1 cellular context compared by ENCODE assay signal in the genomic region with DNA sequence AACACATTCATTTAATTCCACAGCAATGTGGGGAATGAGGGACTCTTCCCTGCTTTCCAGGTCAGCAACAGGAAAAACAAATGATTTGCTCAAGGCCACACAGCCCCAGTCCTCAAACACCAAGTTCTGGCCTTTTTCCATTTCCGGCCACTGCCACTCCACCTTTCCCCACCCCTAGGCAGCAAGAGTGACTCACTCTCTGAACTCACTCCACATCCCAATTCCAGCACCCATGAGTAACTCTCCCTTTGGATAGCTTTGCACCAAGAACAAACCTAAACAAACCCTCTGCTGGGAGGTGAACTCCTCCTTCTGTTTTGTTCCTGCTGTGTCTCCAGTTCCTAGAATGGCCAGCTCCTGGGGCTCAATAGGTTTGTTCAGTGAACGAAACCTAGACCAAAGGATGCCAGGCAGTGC.
TF ChIP-seq lines count a peak whose summit lies in the region.

No MANE protein-coding gene starts in this region.

TF ChIP-seq in GM23338, 12 proteins besides CTCF, POLR2A, EP300 and RAD21 (continued from another document):
- TF ChIP-seq, protein P1, sequence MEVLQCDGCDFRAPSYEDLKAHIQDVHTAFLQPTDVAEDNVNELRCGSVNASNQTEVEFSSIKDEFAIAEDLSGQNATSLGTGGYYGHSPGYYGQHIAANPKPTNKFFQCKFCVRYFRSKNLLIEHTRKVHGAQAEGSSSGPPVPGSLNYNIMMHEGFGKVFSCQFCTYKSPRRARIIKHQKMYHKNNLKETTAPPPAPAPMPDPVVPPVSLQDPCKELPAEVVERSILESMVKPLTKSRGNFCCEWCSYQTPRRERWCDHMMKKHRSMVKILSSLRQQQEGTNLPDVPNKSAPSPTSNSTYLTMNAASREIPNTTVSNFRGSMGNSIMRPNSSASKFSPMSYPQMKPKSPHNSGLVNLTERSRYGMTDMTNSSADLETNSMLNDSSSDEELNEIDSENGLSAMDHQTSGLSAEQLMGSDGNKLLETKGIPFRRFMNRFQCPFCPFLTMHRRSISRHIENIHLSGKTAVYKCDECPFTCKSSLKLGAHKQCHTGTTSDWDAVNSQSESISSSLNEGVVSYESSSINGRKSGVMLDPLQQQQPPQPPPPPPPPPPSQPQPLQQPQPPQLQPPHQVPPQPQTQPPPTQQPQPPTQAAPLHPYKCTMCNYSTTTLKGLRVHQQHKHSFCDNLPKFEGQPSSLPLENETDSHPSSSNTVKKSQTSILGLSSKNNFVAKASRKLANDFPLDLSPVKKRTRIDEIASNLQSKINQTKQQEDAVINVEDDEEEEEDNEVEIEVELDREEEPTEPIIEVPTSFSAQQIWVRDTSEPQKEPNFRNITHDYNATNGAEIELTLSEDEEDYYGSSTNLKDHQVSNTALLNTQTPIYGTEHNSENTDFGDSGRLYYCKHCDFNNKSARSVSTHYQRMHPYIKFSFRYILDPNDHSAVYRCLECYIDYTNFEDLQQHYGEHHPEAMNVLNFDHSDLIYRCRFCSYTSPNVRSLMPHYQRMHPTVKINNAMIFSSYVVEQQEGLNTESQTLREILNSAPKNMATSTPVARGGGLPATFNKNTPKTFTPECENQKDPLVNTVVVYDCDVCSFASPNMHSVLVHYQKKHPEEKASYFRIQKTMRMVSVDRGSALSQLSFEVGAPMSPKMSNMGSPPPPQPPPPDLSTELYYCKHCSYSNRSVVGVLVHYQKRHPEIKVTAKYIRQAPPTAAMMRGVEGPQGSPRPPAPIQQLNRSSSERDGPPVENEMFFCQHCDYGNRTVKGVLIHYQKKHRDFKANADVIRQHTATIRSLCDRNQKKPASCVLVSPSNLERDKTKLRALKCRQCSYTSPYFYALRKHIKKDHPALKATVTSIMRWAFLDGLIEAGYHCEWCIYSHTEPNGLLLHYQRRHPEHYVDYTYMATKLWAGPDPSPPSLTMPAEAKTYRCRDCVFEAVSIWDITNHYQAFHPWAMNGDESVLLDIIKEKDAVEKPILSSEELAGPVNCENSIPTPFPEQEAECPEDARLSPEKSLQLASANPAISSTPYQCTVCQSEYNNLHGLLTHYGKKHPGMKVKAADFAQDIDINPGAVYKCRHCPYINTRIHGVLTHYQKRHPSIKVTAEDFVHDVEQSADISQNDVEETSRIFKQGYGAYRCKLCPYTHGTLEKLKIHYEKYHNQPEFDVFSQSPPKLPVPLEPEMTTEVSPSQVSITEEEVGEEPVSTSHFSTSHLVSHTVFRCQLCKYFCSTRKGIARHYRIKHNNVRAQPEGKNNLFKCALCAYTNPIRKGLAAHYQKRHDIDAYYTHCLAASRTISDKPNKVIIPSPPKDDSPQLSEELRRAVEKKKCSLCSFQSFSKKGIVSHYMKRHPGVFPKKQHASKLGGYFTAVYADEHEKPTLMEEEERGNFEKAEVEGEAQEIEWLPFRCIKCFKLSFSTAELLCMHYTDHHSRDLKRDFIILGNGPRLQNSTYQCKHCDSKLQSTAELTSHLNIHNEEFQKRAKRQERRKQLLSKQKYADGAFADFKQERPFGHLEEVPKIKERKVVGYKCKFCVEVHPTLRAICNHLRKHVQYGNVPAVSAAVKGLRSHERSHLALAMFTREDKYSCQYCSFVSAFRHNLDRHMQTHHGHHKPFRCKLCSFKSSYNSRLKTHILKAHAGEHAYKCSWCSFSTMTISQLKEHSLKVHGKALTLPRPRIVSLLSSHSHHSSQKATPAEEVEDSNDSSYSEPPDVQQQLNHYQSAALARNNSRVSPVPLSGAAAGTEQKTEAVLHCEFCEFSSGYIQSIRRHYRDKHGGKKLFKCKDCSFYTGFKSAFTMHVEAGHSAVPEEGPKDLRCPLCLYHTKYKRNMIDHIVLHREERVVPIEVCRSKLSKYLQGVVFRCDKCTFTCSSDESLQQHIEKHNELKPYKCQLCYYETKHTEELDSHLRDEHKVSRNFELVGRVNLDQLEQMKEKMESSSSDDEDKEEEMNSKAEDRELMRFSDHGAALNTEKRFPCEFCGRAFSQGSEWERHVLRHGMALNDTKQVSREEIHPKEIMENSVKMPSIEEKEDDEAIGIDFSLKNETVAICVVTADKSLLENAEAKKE (CRISPR knock-in tag; IDR thresholded peaks at IDR 0.05), result no peak
- TF ChIP-seq CREB1 (CRISPR knock-in tag; IDR thresholded peaks at IDR 0.05; ENCODE audit: low read depth) (no peak), JUNB (IDR thresholded peaks at IDR 0.05; ENCODE audit: unreplicated experiment) (no peak), EZH2 (IDR thresholded peaks at IDR 0.05; ENCODE audit: low read depth, unreplicated experiment) (no peak), ZNF331 (CRISPR knock-in tag; IDR thresholded peaks at IDR 0.05; ENCODE audit: low read depth) (no peak)
